Comparison of ENCODE assay signal across 16 cellular contexts in the genomic region with DNA sequence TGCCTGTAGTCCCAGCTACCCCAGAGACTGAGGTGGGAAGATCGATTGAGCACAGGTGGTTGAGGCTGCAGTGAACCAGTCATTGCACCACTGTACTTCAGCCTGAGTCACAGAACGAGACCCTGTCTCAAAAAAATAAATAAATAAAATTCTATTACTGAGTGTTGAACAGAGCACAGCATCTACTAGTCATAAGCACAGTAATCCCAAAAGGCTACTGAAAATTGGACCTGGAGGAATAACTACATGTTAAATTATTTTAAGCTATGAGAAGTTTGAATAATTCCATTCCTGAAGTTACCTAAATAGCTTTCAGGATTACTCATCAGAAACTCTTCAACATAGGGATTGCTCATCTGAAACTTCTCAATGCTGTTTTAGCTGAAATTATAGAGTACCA. TPM values are rescaled to one million over a fixed set of nuclear protein-coding genes. Genes with fewer than 3 reads are reported as not detected.
A peak's percentile ranks its signal among the peaks of the same experiment; 100 is the strongest.
DNase-seq lines count a peak whose midpoint lies in the region; ATAC-seq and TF ChIP-seq lines count a peak whose summit lies in the region.
"Had no signal": no experiment of that assay in that cellular context is flagged by ENCODE, and none has a peak within 500 bp of the region (broad histone marks: within the 10 kb centered on the region; RNA-seq: fewer than 3 reads in every experiment).

No MANE protein-coding gene starts in this region.

- H3K27ac ChIP-seq in OCI-LY3 (ENCODE audit: low read length), result no peak overlapping the region
- no peak overlapping the region for H3K27ac ChIP-seq in vagina
- H3K27ac ChIP-seq: colonic mucosa, left lung, pancreas, VCaP had no signal

- no peak overlapping the region for H3K9ac ChIP-seq in OCI-LY3 (ENCODE audit: low read length)

- H3K4me1 ChIP-seq in OCI-LY3 (ENCODE audit: low read length) (peaks cover 14% of the 10 kb centered on the region), vagina (no peaks in the 10 kb centered on the region)
- H3K4me1 ChIP-seq: colonic mucosa, left lung, pancreas had no signal

- H2AFZ ChIP-seq in OCI-LY3 (ENCODE audit: low read depth, low read length), result no peak overlapping the region

- TF ChIP-seq CTCF in GM12865 (IDR thresholded peaks at IDR 0.05; ENCODE audit: insufficient read depth, low read depth, low read length, missing control alignments) (no peak), OCI-LY3 (IDR thresholded peaks at IDR 0.05; ENCODE audit: low read depth, low read length) (no peak), vagina (IDR thresholded peaks at IDR 0.05) (no peak)

- intact Hi-C loops in vagina (cut with DNase I), result no loop called here

- ATAC-seq in GM21737 (IDR thresholded peaks at IDR 0.05; ENCODE audit: unreplicated experiment), result no peak
- ATAC-seq: left lung, pancreas had no signal

- H3K27me3 ChIP-seq in OCI-LY3 (ENCODE audit: low read depth, low read length) (no peaks in the 10 kb centered on the region), vagina (no peaks in the 10 kb centered on the region)
- H3K27me3 ChIP-seq: colonic mucosa, left lung, pancreas had no signal

- peaks cover 21% of the 10 kb centered on the region for H4K20me1 ChIP-seq in OCI-LY3 (ENCODE audit: insufficient read depth, low read length)

- H3K36me3 ChIP-seq in OCI-LY3 (replicated peaks; ENCODE audit: low read depth, low read length), result peaks cover 33% of the 10 kb centered on the region
- peaks cover 0 to 45% of the 10 kb centered on the region in 2 donors for H3K36me3 ChIP-seq in vagina
- H3K36me3 ChIP-seq: colonic mucosa had no signal

- H3K4me3 ChIP-seq in GM12865 (ENCODE audit: low read depth, low read length) (no peak overlapping the region), OCI-LY3 (ENCODE audit: low read length) (no peak overlapping the region), vagina (no peak overlapping the region)
- H3K4me3 ChIP-seq: colonic mucosa, left lung, pancreas had no signal

- 0 out of 2 replicates have a peak overlapping the region, but pooled peaks have one; percentile 14 for H3K4me2 ChIP-seq in OCI-LY3 (ENCODE audit: low read length)

- TF ChIP-seq POLR2A in vagina (IDR thresholded peaks at IDR 0.05), result no peak

- DNase-seq in AG08396 (ENCODE audit: low spot score) (peak; percentile 6), GM12865 (ENCODE audit: low read depth) (peak; percentile 28), fibroblast of peridontal ligament (ENCODE audit: extremely low read depth) (peak; percentile 13), vagina (ENCODE audit: extremely low spot score in 2 of 2) (no peak), NCI-H526 (lab: John Stamatoyannopoulos, UW) (no peak), NCI-H1417 treated with DMSO at 0.1 percent for 48 hours (lab: John Stamatoyannopoulos, UW) (no peak)
- DNase-seq: Calu3, colonic mucosa, foreskin melanocyte, left lung, MV-4-11, NCI-H2029, pancreas had no signal

- no peaks in the 10 kb centered on the region for H3K79me2 ChIP-seq in OCI-LY3 (ENCODE audit: low read length)

- H3K9me3 ChIP-seq in OCI-LY3 (ENCODE audit: insufficient read depth, low read length), result no peaks in the 10 kb centered on the region
- H3K9me3 ChIP-seq in vagina, result no peaks in the 10 kb centered on the region
- H3K9me3 ChIP-seq: colonic mucosa, left lung, pancreas had no signal

RNA-seq across cellular contexts. Expression of gene ARMC8, which starts 43.4 kb away (rescaled TPM):
- 55.0 TPM for total RNA-seq in vagina

RNA-seq across cellular contexts. Expression of gene DBR1, which starts 55.8 kb away (rescaled TPM):
- total RNA-seq in vagina, result 8.6 TPM

Comparison
In these comparisons a context has a peak if more than half of its experiments do, and no peak if none do; other contexts are left out.
1. DNase-seq: peak in AG08396 (single experiment), GM12865 (single experiment) and fibroblast of peridontal ligament (single experiment); none in vagina (0 of 2), NCI-H526 (0 of 2) and NCI-H1417 treated with DMSO at 0.1 percent for 48 hours (single experiment).